Comparison of ENCODE assay signal across 3 cellular contexts in genomic region chr2:121179467-121179866, GRCh38.
"Had no signal": no experiment of that assay in that cellular context is flagged by ENCODE, and none has a peak within 500 bp of the region (broad histone marks: within the 10 kb centered on the region; RNA-seq: fewer than 3 reads in every experiment).

No MANE protein-coding gene starts in this region.

- H3K4me3 ChIP-seq: GM12878 had no signal

- DNase-seq: GDM1, GF-D8 had no signal

- ATAC-seq: GM12878 had no signal
